Comparison of ENCODE assay signal across 2 cellular contexts in the genomic region with DNA sequence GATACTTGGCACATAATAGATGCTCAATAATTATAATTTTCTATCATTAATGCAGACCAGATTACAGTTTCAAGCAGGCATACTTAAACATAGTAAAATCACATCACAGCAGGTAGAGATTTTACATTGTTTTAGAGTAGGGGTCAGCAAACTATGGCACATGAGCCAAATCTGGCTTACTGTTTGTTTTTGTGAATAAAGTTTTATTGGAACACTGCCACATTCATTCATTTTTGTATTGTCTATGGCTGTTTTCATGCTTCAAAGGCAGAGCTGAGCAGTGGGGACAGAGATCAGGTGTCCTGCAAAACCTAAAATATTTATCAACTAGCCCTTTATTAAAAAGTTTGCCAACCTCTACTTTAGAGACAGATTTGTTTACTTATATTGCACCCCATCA.
A peak's percentile ranks its signal among the peaks of the same experiment; 100 is the strongest.
TF ChIP-seq lines count a peak whose summit lies in the region.

No MANE protein-coding gene starts in this region.

TF ChIP-seq in GM12878, 131 proteins besides CTCF, POLR2A, EP300 and RAD21:
- TF ChIP-seq, protein P1, sequence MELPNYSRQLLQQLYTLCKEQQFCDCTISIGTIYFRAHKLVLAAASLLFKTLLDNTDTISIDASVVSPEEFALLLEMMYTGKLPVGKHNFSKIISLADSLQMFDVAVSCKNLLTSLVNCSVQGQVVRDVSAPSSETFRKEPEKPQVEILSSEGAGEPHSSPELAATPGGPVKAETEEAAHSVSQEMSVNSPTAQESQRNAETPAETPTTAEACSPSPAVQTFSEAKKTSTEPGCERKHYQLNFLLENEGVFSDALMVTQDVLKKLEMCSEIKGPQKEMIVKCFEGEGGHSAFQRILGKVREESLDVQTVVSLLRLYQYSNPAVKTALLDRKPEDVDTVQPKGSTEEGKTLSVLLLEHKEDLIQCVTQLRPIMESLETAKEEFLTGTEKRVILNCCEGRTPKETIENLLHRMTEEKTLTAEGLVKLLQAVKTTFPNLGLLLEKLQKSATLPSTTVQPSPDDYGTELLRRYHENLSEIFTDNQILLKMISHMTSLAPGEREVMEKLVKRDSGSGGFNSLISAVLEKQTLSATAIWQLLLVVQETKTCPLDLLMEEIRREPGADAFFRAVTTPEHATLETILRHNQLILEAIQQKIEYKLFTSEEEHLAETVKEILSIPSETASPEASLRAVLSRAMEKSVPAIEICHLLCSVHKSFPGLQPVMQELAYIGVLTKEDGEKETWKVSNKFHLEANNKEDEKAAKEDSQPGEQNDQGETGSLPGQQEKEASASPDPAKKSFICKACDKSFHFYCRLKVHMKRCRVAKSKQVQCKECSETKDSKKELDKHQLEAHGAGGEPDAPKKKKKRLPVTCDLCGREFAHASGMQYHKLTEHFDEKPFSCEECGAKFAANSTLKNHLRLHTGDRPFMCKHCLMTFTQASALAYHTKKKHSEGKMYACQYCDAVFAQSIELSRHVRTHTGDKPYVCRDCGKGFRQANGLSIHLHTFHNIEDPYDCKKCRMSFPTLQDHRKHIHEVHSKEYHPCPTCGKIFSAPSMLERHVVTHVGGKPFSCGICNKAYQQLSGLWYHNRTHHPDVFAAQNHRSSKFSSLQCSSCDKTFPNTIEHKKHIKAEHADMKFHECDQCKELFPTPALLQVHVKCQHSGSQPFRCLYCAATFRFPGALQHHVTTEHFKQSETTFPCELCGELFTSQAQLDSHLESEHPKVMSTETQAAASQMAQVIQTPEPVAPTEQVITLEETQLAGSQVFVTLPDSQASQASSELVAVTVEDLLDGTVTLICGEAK (IDR thresholded peaks at IDR 0.05; ENCODE audit: borderline replicate concordance): peak; percentile 73; the same call in 1 of the 2 replicates
- TF ChIP-seq RELA (IDR thresholded peaks at IDR 0.05; ENCODE audit: borderline replicate concordance, partially characterized antibody): no peak

TF ChIP-seq in K562, 482 proteins besides CTCF, POLR2A, EP300 and RAD21 (continued from another document):
- TF ChIP-seq, protein P1 (IDR thresholded peaks at IDR 0.05): peak; percentile 80
- TF ChIP-seq, protein P1 (CRISPR knock-in tag; IDR thresholded peaks at IDR 0.05): no peak
- TF ChIP-seq, protein P2, sequence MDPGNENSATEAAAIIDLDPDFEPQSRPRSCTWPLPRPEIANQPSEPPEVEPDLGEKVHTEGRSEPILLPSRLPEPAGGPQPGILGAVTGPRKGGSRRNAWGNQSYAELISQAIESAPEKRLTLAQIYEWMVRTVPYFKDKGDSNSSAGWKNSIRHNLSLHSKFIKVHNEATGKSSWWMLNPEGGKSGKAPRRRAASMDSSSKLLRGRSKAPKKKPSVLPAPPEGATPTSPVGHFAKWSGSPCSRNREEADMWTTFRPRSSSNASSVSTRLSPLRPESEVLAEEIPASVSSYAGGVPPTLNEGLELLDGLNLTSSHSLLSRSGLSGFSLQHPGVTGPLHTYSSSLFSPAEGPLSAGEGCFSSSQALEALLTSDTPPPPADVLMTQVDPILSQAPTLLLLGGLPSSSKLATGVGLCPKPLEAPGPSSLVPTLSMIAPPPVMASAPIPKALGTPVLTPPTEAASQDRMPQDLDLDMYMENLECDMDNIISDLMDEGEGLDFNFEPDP (CRISPR knock-in tag; IDR thresholded peaks at IDR 0.05): no peak
